1 cellular context compared by ENCODE assay signal in the genomic region with DNA sequence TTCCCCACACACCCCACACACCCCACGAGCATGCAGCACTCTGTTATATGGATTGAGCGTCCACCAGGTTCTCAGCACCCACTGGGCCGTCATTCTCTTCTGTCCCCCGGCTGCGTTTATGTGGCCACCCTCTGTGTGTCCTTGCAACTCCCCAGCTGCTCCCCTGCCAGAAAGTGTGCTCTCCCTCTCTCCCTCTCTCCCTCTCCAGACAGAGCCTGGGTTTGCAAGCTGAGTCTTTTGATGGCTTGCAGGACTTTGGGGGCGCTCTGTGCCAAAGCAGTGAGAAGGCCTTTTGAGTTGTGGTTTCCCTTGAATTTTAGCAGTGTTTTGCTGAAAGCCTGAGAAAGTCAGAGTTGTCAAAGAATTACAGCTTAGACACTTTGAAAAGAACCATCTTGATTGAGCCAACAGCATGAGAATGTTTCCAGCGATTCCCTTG.
A peak's percentile ranks its signal among the peaks of the same experiment; 100 is the strongest.
TF ChIP-seq lines count a peak whose summit lies in the region.

No MANE protein-coding gene starts in this region.

TF ChIP-seq in HEK293, 187 proteins besides CTCF, POLR2A, EP300 and RAD21:
- TF ChIP-seq, protein P1, sequence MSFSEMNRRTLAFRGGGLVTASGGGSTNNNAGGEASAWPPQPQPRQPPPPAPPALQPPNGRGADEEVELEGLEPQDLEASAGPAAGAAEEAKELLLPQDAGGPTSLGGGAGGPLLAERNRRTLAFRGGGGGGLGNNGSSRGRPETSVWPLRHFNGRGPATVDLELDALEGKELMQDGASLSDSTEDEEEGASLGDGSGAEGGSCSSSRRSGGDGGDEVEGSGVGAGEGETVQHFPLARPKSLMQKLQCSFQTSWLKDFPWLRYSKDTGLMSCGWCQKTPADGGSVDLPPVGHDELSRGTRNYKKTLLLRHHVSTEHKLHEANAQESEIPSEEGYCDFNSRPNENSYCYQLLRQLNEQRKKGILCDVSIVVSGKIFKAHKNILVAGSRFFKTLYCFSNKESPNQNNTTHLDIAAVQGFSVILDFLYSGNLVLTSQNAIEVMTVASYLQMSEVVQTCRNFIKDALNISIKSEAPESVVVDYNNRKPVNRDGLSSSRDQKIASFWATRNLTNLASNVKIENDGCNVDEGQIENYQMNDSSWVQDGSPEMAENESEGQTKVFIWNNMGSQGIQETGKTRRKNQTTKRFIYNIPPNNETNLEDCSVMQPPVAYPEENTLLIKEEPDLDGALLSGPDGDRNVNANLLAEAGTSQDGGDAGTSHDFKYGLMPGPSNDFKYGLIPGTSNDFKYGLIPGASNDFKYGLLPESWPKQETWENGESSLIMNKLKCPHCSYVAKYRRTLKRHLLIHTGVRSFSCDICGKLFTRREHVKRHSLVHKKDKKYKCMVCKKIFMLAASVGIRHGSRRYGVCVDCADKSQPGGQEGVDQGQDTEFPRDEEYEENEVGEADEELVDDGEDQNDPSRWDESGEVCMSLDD (tag by site-specific recombination; IDR thresholded peaks at IDR 0.05), result peak; percentile 38; the same call in 1 of the 2 replicates
- TF ChIP-seq ZIC2 (tag by site-specific recombination; IDR thresholded peaks at IDR 0.05) (peak; percentile 45), KLF7 (tag by site-specific recombination; IDR thresholded peaks at IDR 0.05; ENCODE audit: borderline replicate concordance) (no peak)
- TF ChIP-seq, protein P2, sequence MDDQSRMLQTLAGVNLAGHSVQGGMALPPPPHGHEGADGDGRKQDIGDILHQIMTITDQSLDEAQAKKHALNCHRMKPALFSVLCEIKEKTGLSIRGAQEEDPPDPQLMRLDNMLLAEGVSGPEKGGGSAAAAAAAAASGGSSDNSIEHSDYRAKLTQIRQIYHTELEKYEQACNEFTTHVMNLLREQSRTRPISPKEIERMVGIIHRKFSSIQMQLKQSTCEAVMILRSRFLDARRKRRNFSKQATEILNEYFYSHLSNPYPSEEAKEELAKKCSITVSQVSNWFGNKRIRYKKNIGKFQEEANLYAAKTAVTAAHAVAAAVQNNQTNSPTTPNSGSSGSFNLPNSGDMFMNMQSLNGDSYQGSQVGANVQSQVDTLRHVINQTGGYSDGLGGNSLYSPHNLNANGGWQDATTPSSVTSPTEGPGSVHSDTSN (CRISPR knock-in tag; IDR thresholded peaks at IDR 0.05), result no peak
